In genomic region chr2:223093436-223093839, GRCh38 we compare ENCODE assay signal across 13 cellular contexts. TPM values are rescaled to one million over a fixed set of nuclear protein-coding genes. Genes with fewer than 3 reads are reported as not detected.
DNase-seq lines count a peak whose midpoint lies in the region; ATAC-seq, FAIRE-seq and TF ChIP-seq lines count a peak whose summit lies in the region.
"Had no signal": no experiment of that assay in that cellular context is flagged by ENCODE, and none has a peak within 500 bp of the region (broad histone marks: within the 10 kb centered on the region; RNA-seq: fewer than 3 reads in every experiment).

No MANE protein-coding gene starts in this region.

- H3K4me1 ChIP-seq in psoas muscle: no peaks in the 10 kb centered on the region

- intact Hi-C loops in psoas muscle (cut with DNase I): no loop called here

- H3K27ac ChIP-seq in psoas muscle: peak overlapping the region; percentile 33

- ATAC-seq in psoas muscle (peak in 2 of 4 donors; percentile 53 to 73), HG02610 (IDR thresholded peaks at IDR 0.05; ENCODE audit: unreplicated experiment) (no peak), GM21786 (IDR thresholded peaks at IDR 0.05; ENCODE audit: unreplicated experiment) (no peak)

- no peak for TF ChIP-seq CTCF in psoas muscle (IDR thresholded peaks at IDR 0.05)

- no peaks in the 10 kb centered on the region for H3K9me3 ChIP-seq in psoas muscle

- peak; percentile 90 for DNase-seq in EH (ENCODE audit: low read depth)
- peak; percentile 47 to 63 for DNase-seq in NCI-H526 (lab: John Stamatoyannopoulos, UW)
- peak; percentile 81 for DNase-seq in fibroblast of peridontal ligament (ENCODE audit: extremely low read depth)
- DNase-seq in psoas muscle: peak; percentile 64 to 71
- DNase-seq in NCI-H1105 (lab: John Stamatoyannopoulos, UW): no peak
- no peak for DNase-seq in RCC 7860 (ENCODE audit: low spot score)
- DNase-seq: activated CD4-positive, alpha-beta T cell treated with anti-CD3 and anti-CD28 coated beads for 4 hours; H9; naive B cell had no signal

- no peaks in the 10 kb centered on the region for H3K36me3 ChIP-seq in psoas muscle (ENCODE audit: insufficient read depth in 1 of 2, low read depth in 1 of 2)

- no peak overlapping the region for H3K4me3 ChIP-seq in psoas muscle

- FAIRE-seq in RCC 7860 (lab: Jason Lieb, UNC): no peak
- FAIRE-seq: GM18507, HTR-8/SVneo had no signal

- no peaks in the 10 kb centered on the region for H3K27me3 ChIP-seq in psoas muscle (ENCODE audit: insufficient read depth in 3 of 3, low read length in 2 of 3)

- WGBS in psoas muscle, 3 donors: 5 to 12% (median 9%) methylated on average over 6 of the region's 6 CpGs

RNA-seq across cellular contexts. Expression of gene KCNE4, which starts 41.4 kb away (rescaled TPM):
- 1 to 10 TPM in 1 of 4 donors, under 1 TPM in 3; 0.34 to 1.7 (median 0.79) TPM for total RNA-seq in psoas muscle
- polyA plus RNA-seq in psoas muscle: 1 to 10 TPM in 2 of 3 donors, under 1 TPM in 1; 0.58 to 1.4 (median 1.0) TPM

Comparison
In these comparisons a context has a peak if more than half of its experiments do, and no peak if none do; other contexts are left out.
1. DNase-seq: peak in EH (single experiment), NCI-H526 (2 of 2), fibroblast of peridontal ligament (single experiment) and psoas muscle (2 of 2); none in NCI-H1105 (single experiment) and RCC 7860 (single experiment).